ENCODE assay signal across 12 cellular contexts in the genomic region with DNA sequence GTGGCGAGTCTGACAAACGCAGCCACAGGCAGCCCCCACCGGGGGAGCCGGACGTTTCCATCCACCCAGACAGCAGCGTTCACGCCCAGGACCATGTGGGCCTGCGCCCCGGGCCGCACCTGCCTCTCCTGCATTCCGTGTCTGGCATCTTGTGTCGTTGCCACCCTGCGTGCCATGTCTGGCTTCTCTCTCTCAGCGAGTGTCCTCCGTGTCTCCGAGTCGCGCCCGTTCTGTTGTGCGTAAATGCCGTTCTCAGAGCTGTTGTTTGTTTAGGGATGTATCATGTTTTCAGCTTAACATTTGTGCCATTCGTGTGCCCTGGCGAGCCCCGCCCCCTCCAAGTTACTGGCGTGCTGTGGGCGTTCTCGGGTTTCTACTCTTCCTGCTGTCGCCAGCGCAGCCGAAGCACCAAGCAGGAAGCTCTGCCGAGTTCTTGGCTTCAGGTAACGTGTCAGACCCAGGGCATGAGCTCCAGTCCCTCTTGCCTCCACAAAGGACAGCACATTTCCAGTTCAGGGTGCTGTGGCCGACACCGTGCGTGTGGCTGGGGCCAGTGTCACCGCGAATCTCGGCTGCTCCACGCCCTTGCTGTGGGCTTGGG. TPM values are rescaled to one million over a fixed set of nuclear protein-coding genes. Genes with fewer than 3 reads are reported as not detected.
A peak's percentile ranks its signal among the peaks of the same experiment; 100 is the strongest.
DNase-seq lines count a peak whose midpoint lies in the region; ATAC-seq, FAIRE-seq and TF ChIP-seq lines count a peak whose summit lies in the region.
"Had no signal": no experiment of that assay in that cellular context is flagged by ENCODE, and none has a peak within 500 bp of the region (broad histone marks: within the 10 kb centered on the region; RNA-seq: fewer than 3 reads in every experiment).

No MANE protein-coding gene starts in this region.

- H3K27me3 ChIP-seq in right atrium auricular region, result no peaks in the 10 kb centered on the region
- H3K27me3 ChIP-seq in RWPE2 (ENCODE audit: insufficient read depth, poor library complexity, severe bottlenecking), result peaks cover 49% of the 10 kb centered on the region
- no peaks in the 10 kb centered on the region for H3K27me3 ChIP-seq in bronchial epithelial cell (ENCODE audit: control insufficient read depth, insufficient read depth, low read length)
- no peaks in the 10 kb centered on the region for H3K27me3 ChIP-seq in thymus (ENCODE audit: control insufficient read depth, insufficient read depth)
- H3K27me3 ChIP-seq in ascending aorta, result no peaks in the 10 kb centered on the region

- no peak for TF ChIP-seq CTCF in right atrium auricular region (IDR thresholded peaks at IDR 0.05)
- TF ChIP-seq CTCF in RWPE2 (IDR thresholded peaks at IDR 0.05; ENCODE audit: poor library complexity, severe bottlenecking), result no peak
- no peak for TF ChIP-seq CTCF in bronchial epithelial cell (IDR thresholded peaks at IDR 0.05; ENCODE audit: insufficient read depth, low read length, severe bottlenecking)
- no peak for TF ChIP-seq CTCF in ascending aorta (IDR thresholded peaks at IDR 0.05)
- no peak for TF ChIP-seq CTCF in mesothelial cell of epicardium (IDR thresholded peaks at IDR 0.05; ENCODE audit: unreplicated experiment)

- WGBS in thymus, result 70% methylated on average over 39 of the region's 39 CpGs

- no peaks in the 10 kb centered on the region for H3K36me3 Mint-ChIP-seq in mesothelial cell of epicardium
- H3K36me3 Mint-ChIP-seq: CD14-positive monocyte had no signal

- intact Hi-C loops in Right ventricle myocardium superior (cut with DNase I), result no loop called here
- intact Hi-C loops in ascending aorta (cut with DNase I), result no loop called here

- H3K4me1 Mint-ChIP-seq in mesothelial cell of epicardium, result peaks cover 6% of the 10 kb centered on the region

- ATAC-seq in Right ventricle myocardium superior (ENCODE audit: poor library complexity) (no peak), RWPE2 (ENCODE audit: low read depth) (peak; percentile 35), GM21390 (IDR thresholded peaks at IDR 0.05; ENCODE audit: unreplicated experiment) (no peak)
- ATAC-seq: gastroesophageal sphincter had no signal

- H3K27ac Mint-ChIP-seq in mesothelial cell of epicardium, result no peak overlapping the region

- FAIRE-seq in bronchial epithelial cell (lab: Jason Lieb, UNC), result no peak

- H3K27ac ChIP-seq in right atrium auricular region (no peak overlapping the region), RWPE2 (ENCODE audit: poor library complexity, severe bottlenecking) (no peak overlapping the region), thymus (ENCODE audit: low read depth) (peak overlapping the region; percentile 66), ascending aorta (no peak overlapping the region)
- H3K27ac ChIP-seq: gastroesophageal sphincter, neutrophil had no signal

- DNase-seq in Right ventricle myocardium superior (peak; percentile 37), right atrium auricular region (ENCODE audit: low spot score) (no peak), RWPE2 (ENCODE audit: low spot score) (no peak), bronchial epithelial cell (ENCODE audit: low read depth) (peak; percentile 1), ascending aorta (ENCODE audit: low spot score in 2 of 2) (no peak), mesothelial cell of epicardium (ENCODE audit: low spot score in 2 of 2, unreplicated experiment in 2 of 2) (no peak)
- DNase-seq: SIG-M5 had no signal

- no peaks in the 10 kb centered on the region for H3K9me3 ChIP-seq in right atrium auricular region
- H3K9me3 ChIP-seq in RWPE2 (ENCODE audit: severe bottlenecking), result no peaks in the 10 kb centered on the region
- no peaks in the 10 kb centered on the region for H3K9me3 ChIP-seq in thymus (ENCODE audit: control insufficient read depth)
- no peaks in the 10 kb centered on the region for H3K9me3 ChIP-seq in ascending aorta
- H3K9me3 ChIP-seq: gastroesophageal sphincter, neutrophil had no signal

- no peaks in the 10 kb centered on the region for H3K4me1 ChIP-seq in right atrium auricular region
- no peaks in the 10 kb centered on the region for H3K4me1 ChIP-seq in RWPE2 (ENCODE audit: insufficient read depth, poor library complexity, severe bottlenecking)
- H3K4me1 ChIP-seq in thymus (ENCODE audit: control insufficient read depth, insufficient read depth, low read length), result peaks cover 7% of the 10 kb centered on the region
- no peaks in the 10 kb centered on the region for H3K4me1 ChIP-seq in ascending aorta
- H3K4me1 ChIP-seq: gastroesophageal sphincter had no signal

- peaks cover 71% of the 10 kb centered on the region for H3K27me3 Mint-ChIP-seq in mesothelial cell of epicardium (ENCODE audit: low read depth)

- H3K4me3 ChIP-seq in right atrium auricular region, result no peak overlapping the region
- H3K4me3 ChIP-seq in RWPE2 (ENCODE audit: severe bottlenecking), result no peak overlapping the region
- H3K4me3 ChIP-seq in bronchial epithelial cell (ENCODE audit: low read depth, low read length), result no peak overlapping the region
- H3K4me3 ChIP-seq in thymus (ENCODE audit: low read length), result no peak overlapping the region
- H3K4me3 ChIP-seq in ascending aorta, result no peak overlapping the region
- H3K4me3 ChIP-seq: gastroesophageal sphincter had no signal

- no peaks in the 10 kb centered on the region for H3K9me3 Mint-ChIP-seq in mesothelial cell of epicardium

- H3K36me3 ChIP-seq in right atrium auricular region, result no peaks in the 10 kb centered on the region
- H3K36me3 ChIP-seq in RWPE2 (ENCODE audit: low read depth), result no peaks in the 10 kb centered on the region
- H3K36me3 ChIP-seq in bronchial epithelial cell (ENCODE audit: control insufficient read depth, insufficient read depth, low read length), result no peaks in the 10 kb centered on the region
- no peaks in the 10 kb centered on the region for H3K36me3 ChIP-seq in thymus (ENCODE audit: control insufficient read depth, insufficient read depth)
- no peaks in the 10 kb centered on the region for H3K36me3 ChIP-seq in ascending aorta
- H3K36me3 ChIP-seq: gastroesophageal sphincter, neutrophil had no signal

- H3K4me3 Mint-ChIP-seq in mesothelial cell of epicardium, result no peak overlapping the region

RNA-seq across cellular contexts. Expression of a gene that starts 34.6 kb away (rescaled TPM):
- total RNA-seq in Right ventricle myocardium superior (9.5 TPM), right atrium auricular region (1 to 10 TPM; 6.9 to 9.9 TPM), bronchial epithelial cell (10.0 and 11.4 TPM in 2 replicates), ascending aorta (9.2 TPM), mesothelial cell of epicardium (24.3 to 27.4 TPM (median 25.1 TPM) in 3 replicates)
- 41.6 TPM for polyA plus RNA-seq in thymus

RNA-seq across cellular contexts. Expression of a gene that starts 34.8 kb away (rescaled TPM):
- 10.3 TPM for total RNA-seq in Right ventricle myocardium superior
- 1 to 10 TPM; 6.6 to 8.0 TPM for total RNA-seq in right atrium auricular region
- 9.0 and 10.0 TPM in 2 replicates for total RNA-seq in bronchial epithelial cell
- 35.3 TPM for polyA plus RNA-seq in thymus
- total RNA-seq in ascending aorta, result 4.3 TPM
- total RNA-seq in mesothelial cell of epicardium, result 31.4 to 34.0 TPM (median 32.5 TPM) in 3 replicates

Comparison
In these comparisons a context has a peak if more than half of its experiments do, and no peak if none do; other contexts are left out.
1. DNase-seq: peak in Right ventricle myocardium superior (single experiment) and bronchial epithelial cell (single experiment); none in right atrium auricular region (single experiment), RWPE2 (single experiment), ascending aorta (0 of 2) and mesothelial cell of epicardium (0 of 2).